Comparison of ENCODE assay signal across 9 cellular contexts in the genomic region with DNA sequence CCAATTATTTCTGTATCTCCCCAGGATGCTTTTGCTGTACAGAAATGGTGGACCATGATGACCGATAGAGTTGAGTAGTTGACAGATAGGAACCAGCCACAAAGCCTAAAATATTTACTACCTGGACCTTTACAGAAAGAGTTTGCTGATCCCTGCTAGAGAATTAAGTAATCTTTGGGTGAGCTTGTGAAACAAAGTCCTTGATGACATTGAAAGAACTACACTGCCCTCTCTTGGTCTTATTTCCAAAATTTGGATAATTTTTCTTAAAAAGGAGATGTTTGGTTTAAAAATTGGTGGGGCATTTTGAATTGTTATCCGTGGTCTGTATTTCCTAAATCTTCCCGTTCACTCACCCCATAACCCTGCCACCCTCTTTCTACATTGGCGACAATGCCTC. TPM values are rescaled to one million over a fixed set of nuclear protein-coding genes. Genes with fewer than 3 reads are reported as not detected.
DNase-seq lines count a peak whose midpoint lies in the region; ATAC-seq, FAIRE-seq and TF ChIP-seq lines count a peak whose summit lies in the region.
"Had no signal": no experiment of that assay in that cellular context is flagged by ENCODE, and none has a peak within 500 bp of the region (broad histone marks: within the 10 kb centered on the region; RNA-seq: fewer than 3 reads in every experiment).

No MANE protein-coding gene starts in this region.

- no peak overlapping the region for H3K4me3 ChIP-seq in adrenal gland
- H3K4me3 ChIP-seq in uterus: no peak overlapping the region
- H3K4me3 ChIP-seq: SJCRH30 had no signal

- DNase-seq in DMS79 (lab: John Stamatoyannopoulos, UW): peak; percentile 13
- peak; percentile 75 to 87 for DNase-seq in Kasumi-1 (lab: John Stamatoyannopoulos, UW)
- peak in 1 of 7 donors; percentile 7 for DNase-seq in adrenal gland
- DNase-seq in iris pigment epithelial cell (ENCODE audit: low read depth): peak; percentile 68
- no peak for DNase-seq in uterus
- no peak for DNase-seq in HTR-8/SVneo (ENCODE audit: insufficient read length, low spot score)

- ATAC-seq in HG02798 (IDR thresholded peaks at IDR 0.05; ENCODE audit: poor library complexity, unreplicated experiment) (no peak), GM21367 (IDR thresholded peaks at IDR 0.05; ENCODE audit: unreplicated experiment) (no peak)

- no peaks in the 10 kb centered on the region for H3K4me1 ChIP-seq in adrenal gland (replicated peaks in 1 of 2)
- no peaks in the 10 kb centered on the region for H3K4me1 ChIP-seq in uterus
- H3K4me1 ChIP-seq: SJCRH30 had no signal

- TF ChIP-seq CTCF in adrenal gland (IDR thresholded peaks at IDR 0.05) (peak; percentile 17 to 79 (median 64)), uterus (IDR thresholded peaks at IDR 0.05) (peak; percentile 50 to 80 (median 64))

- H3K27ac ChIP-seq in adrenal gland (no peak overlapping the region), uterus (no peak overlapping the region)
- H3K27ac ChIP-seq: SJCRH30 had no signal

- TF ChIP-seq POLR2A in adrenal gland (IDR thresholded peaks at IDR 0.05) (no peak), uterus (IDR thresholded peaks at IDR 0.05) (no peak)

- no peaks in the 10 kb centered on the region for H3K36me3 ChIP-seq in adrenal gland (replicated peaks in 1 of 2)
- H3K36me3 ChIP-seq in uterus: no peaks in the 10 kb centered on the region
- H3K36me3 ChIP-seq: SJCRH30 had no signal

- H3K27me3 ChIP-seq in adrenal gland (no peaks in the 10 kb centered on the region), uterus (no peaks in the 10 kb centered on the region)
- H3K27me3 ChIP-seq: SJCRH30 had no signal

- intact Hi-C loops in adrenal gland (cut with DNase I): loop anchor here (5.0 kb wide), 1 partner anchor 48 kb away; no protein-coding TSS in a partner anchor
- intact Hi-C loops in uterus (cut with DNase I; ENCODE audit: low total_unique reads): loop anchor here (5.0 kb wide), 1 partner anchor 88 kb away; no protein-coding TSS in a partner anchor

- WGBS in adrenal gland, 4 donors: 13 to 20% (median 19%) methylated on average over 4 of the region's 4 CpGs

- FAIRE-seq in HTR-8/SVneo (lab: Jason Lieb, UNC): no peak

- H3K9me3 ChIP-seq in adrenal gland (replicated peaks in 1 of 3) (no peaks in the 10 kb centered on the region), uterus (no peaks in the 10 kb centered on the region)
- H3K9me3 ChIP-seq: SJCRH30 had no signal

RNA-seq across cellular contexts. Expression of a gene that starts 13.7 kb away (rescaled TPM):
- total RNA-seq in adrenal gland: 10 to 100 TPM; 37.3 to 79.4 (median 49.7) TPM
- 100 to 1,000 TPM in 2 of 3 donors, 10 to 100 TPM in 1; 69.3 to 174 (median 142) TPM for polyA plus RNA-seq in adrenal gland
- 10 to 100 TPM; 40.0 to 61.8 (median 49.9) TPM for total RNA-seq in uterus

RNA-seq across cellular contexts. Expression of a gene that starts 17.1 kb away (rescaled TPM):
- total RNA-seq in adrenal gland (10 to 100 TPM; 13.9 to 29.9 (median 23.5) TPM), uterus (10 to 100 TPM in 3 of 4 donors, 1 to 10 TPM in 1; 3.6 to 34.1 (median 21.1) TPM)
- polyA plus RNA-seq in adrenal gland: 10 to 100 TPM in 1 of 3 donors, 1 to 10 TPM in 2; 7.1 to 43.4 (median 7.9) TPM

Comparison
In these comparisons a context has a peak if more than half of its experiments do, and no peak if none do; other contexts are left out.
1. DNase-seq: peak in DMS79 (single experiment), Kasumi-1 (2 of 2) and iris pigment epithelial cell (single experiment); none in uterus (0 of 2) and HTR-8/SVneo (single experiment).